In the genomic region with DNA sequence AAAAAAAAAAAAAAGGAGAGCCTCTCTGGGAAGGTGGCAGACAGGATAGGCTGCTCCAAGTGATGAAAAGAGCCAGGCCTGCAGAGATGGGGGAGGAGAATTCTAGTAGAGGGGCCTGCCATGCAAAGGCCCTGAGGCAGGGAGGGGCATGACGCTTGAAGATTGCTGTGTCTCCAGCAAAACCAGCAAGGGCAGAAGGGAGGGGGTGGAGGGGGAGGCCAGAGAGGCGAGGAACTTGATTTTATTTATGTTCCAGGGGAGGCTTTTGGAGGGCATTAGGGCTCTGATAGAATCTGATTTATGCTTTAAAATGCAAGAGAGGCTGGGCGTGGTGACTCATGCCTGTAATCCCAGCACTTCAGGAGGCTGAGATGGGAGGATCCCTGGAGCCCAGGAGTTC, we compare ENCODE assay signal across 30 cellular contexts.
"Had no signal": no experiment of that assay in that cellular context is flagged by ENCODE, and none has a peak within 500 bp of the region (broad histone marks: within the 10 kb centered on the region; RNA-seq: fewer than 3 reads in every experiment).

No MANE protein-coding gene starts in this region.

- H3K4me3 ChIP-seq: hepatocyte, left lung, lung, neural progenitor cell, transverse colon, uterus had no signal

- H3K79me2 ChIP-seq: hepatocyte had no signal

- FAIRE-seq: astrocyte had no signal

- H3K27me3 ChIP-seq: hepatocyte, left lung, neural progenitor cell, transverse colon, uterus had no signal

- H3K4me1 ChIP-seq: neural progenitor cell, uterus had no signal

- H3K36me3 ChIP-seq: left lung, neural progenitor cell, transverse colon, uterus had no signal

- H3K27me3 Mint-ChIP-seq: activated CD4-positive, alpha-beta T cell treated with anti-CD3 and anti-CD28 coated beads, Interleukin-2, amount 10 ng/mL, durations not matched to agents 24 days and 14 days; activated CD8-positive, alpha-beta memory T cell treated with anti-CD3 and anti-CD28 coated beads, Interleukin-2, amount 10 ng/mL, durations not matched to agents 7 days and 5 days; activated CD8-positive, alpha-beta T cell treated with anti-CD3 and anti-CD28 coated beads for 36 hours; activated naive CD8-positive, alpha-beta T cell treated with anti-CD3 and anti-CD28 coated beads, Interleukin-2, amount 50 U/mL, for 24 hours; naive thymus-derived CD8-positive, alpha-beta T cell; progenitor cell of endocrine pancreas had no signal

- H3K9me3 Mint-ChIP-seq: activated CD4-positive, alpha-beta T cell treated with anti-CD3 and anti-CD28 coated beads, Interleukin-2, amount 10 ng/mL, durations not matched to agents 24 days and 14 days; activated CD8-positive, alpha-beta T cell treated with anti-CD3 and anti-CD28 coated beads for 36 hours; activated naive CD4-positive, alpha-beta T cell treated with anti-CD3 and anti-CD28 coated beads, Interleukin-2, amount 10 ng/mL, durations not matched to agents 7 days and 5 days; activated naive CD8-positive, alpha-beta T cell treated with anti-CD3 and anti-CD28 coated beads, Interleukin-2, amount 50 U/mL, for 24 hours; immature natural killer cell; mesothelial cell of epicardium; naive thymus-derived CD8-positive, alpha-beta T cell; neural progenitor cell; stimulated activated naive B cell treated with anti-CD40 and anti-IgM and Interleukin-4, amounts not matched to agents 10 μg/mL and 1 μg/mL and 100 μg/mL, for 72 hours had no signal

- ATAC-seq: activated CD4-positive, CD25-positive, alpha-beta regulatory T cell treated with anti-CD3 and anti-CD28 coated beads, Interleukin-2, amount 50 U/mL, for 24 hours; activated CD8-positive, alpha-beta memory T cell treated with anti-CD3 and anti-CD28 coated beads, Interleukin-2, amount 10 ng/mL, durations not matched to agents 7 days and 5 days; activated CD8-positive, alpha-beta T cell treated with anti-CD3 and anti-CD28 coated beads for 36 hours; activated naive CD8-positive, alpha-beta T cell treated with anti-CD3 and anti-CD28 coated beads, Interleukin-2, amount 50 U/mL, for 24 hours; left lung; naive thymus-derived CD8-positive, alpha-beta T cell; stimulated activated naive B cell treated with anti-CD40 and anti-IgM and Interleukin-4, amounts not matched to agents 10 μg/mL and 1 μg/mL and 100 μg/mL, for 72 hours had no signal

- H3K4me1 Mint-ChIP-seq: activated naive CD8-positive, alpha-beta T cell treated with anti-CD3 and anti-CD28 coated beads, Interleukin-2, amount 50 U/mL, for 24 hours had no signal

- H2AFZ ChIP-seq: hepatocyte, neural progenitor cell had no signal

- H3K4me3 Mint-ChIP-seq: activated CD4-positive, alpha-beta T cell treated with anti-CD3 and anti-CD28 coated beads, Interleukin-2, amount 10 ng/mL, durations not matched to agents 24 days and 14 days; activated CD8-positive, alpha-beta memory T cell treated with anti-CD3 and anti-CD28 coated beads, Interleukin-2, amount 10 ng/mL, durations not matched to agents 7 days and 5 days; activated CD8-positive, alpha-beta T cell treated with anti-CD3 and anti-CD28 coated beads for 36 hours; activated naive CD4-positive, alpha-beta T cell treated with anti-CD3 and anti-CD28 coated beads, Interleukin-2, amount 10 ng/mL, durations not matched to agents 7 days and 5 days; activated naive CD8-positive, alpha-beta T cell treated with anti-CD3 and anti-CD28 coated beads, Interleukin-2, amount 50 U/mL, for 24 hours; immature natural killer cell; mesothelial cell of epicardium; naive thymus-derived CD8-positive, alpha-beta T cell; stimulated activated naive B cell treated with anti-CD40 and anti-IgM and Interleukin-4, amounts not matched to agents 10 μg/mL and 1 μg/mL and 100 μg/mL, for 72 hours had no signal

- DNase-seq: activated CD4-positive, alpha-beta T cell treated with anti-CD3 and anti-CD28 coated beads, Interleukin-2, amount 10 ng/mL, durations not matched to agents 24 days and 14 days; activated CD8-positive, alpha-beta memory T cell treated with anti-CD3 and anti-CD28 coated beads, Interleukin-2, amount 10 ng/mL, durations not matched to agents 7 days and 5 days; activated CD8-positive, alpha-beta T cell treated with anti-CD3 and anti-CD28 coated beads for 36 hours; activated effector memory CD4-positive, alpha-beta T cell treated with anti-CD3 and anti-CD28 coated beads, Interleukin-2, amount 50 U/mL, for 16 hours; activated naive CD4-positive, alpha-beta T cell treated with anti-CD3 and anti-CD28 coated beads, Interleukin-2, amount 10 ng/mL, durations not matched to agents 7 days and 5 days; activated naive CD8-positive, alpha-beta T cell treated with anti-CD3 and anti-CD28 coated beads, Interleukin-2, amount 50 U/mL, for 24 hours; activated T-cell treated with anti-CD3 and anti-CD28 coated beads for 4 hours; central memory CD4-positive, alpha-beta T cell; dermis blood vessel endothelial cell; effector CD8-positive, alpha-beta T cell; foreskin melanocyte; glutamatergic neuron; immature natural killer cell; kidney glomerular epithelial cell; left lung; naive thymus-derived CD8-positive, alpha-beta T cell; retina; stimulated activated CD4-positive, alpha-beta T cell treated with anti-CD3 and anti-CD28 coated beads, Interleukin-2, amount 100 ng/mL, for 48 hours; stimulated activated CD8-positive, alpha-beta memory T cell treated with anti-CD3 and anti-CD28 coated beads, Interleukin-4, amount 100 ng/mL, for 48 hours; stimulated activated naive B cell treated with anti-CD40 and anti-IgM and Interleukin-4, amounts not matched to agents 10 μg/mL and 1 μg/mL and 100 μg/mL, for 72 hours; transverse colon; uterus had no signal

- H3K36me3 Mint-ChIP-seq: activated CD8-positive, alpha-beta memory T cell treated with anti-CD3 and anti-CD28 coated beads, Interleukin-2, amount 10 ng/mL, durations not matched to agents 7 days and 5 days; activated naive CD4-positive, alpha-beta T cell treated with anti-CD3 and anti-CD28 coated beads, Interleukin-2, amount 10 ng/mL, durations not matched to agents 7 days and 5 days; immature natural killer cell; mesothelial cell of epicardium; neural progenitor cell; stimulated activated naive B cell treated with anti-CD40 and anti-IgM and Interleukin-4, amounts not matched to agents 10 μg/mL and 1 μg/mL and 100 μg/mL, for 72 hours had no signal

- H3K9ac ChIP-seq: neural progenitor cell had no signal

- H3K4me2 ChIP-seq: hepatocyte, neural progenitor cell had no signal

- H3K27ac Mint-ChIP-seq: activated CD4-positive, alpha-beta T cell treated with anti-CD3 and anti-CD28 coated beads, Interleukin-2, amount 10 ng/mL, durations not matched to agents 24 days and 14 days; activated CD8-positive, alpha-beta memory T cell treated with anti-CD3 and anti-CD28 coated beads, Interleukin-2, amount 10 ng/mL, durations not matched to agents 7 days and 5 days; activated CD8-positive, alpha-beta T cell treated with anti-CD3 and anti-CD28 coated beads for 36 hours; activated naive CD4-positive, alpha-beta T cell treated with anti-CD3 and anti-CD28 coated beads, Interleukin-2, amount 10 ng/mL, durations not matched to agents 7 days and 5 days; activated naive CD8-positive, alpha-beta T cell treated with anti-CD3 and anti-CD28 coated beads, Interleukin-2, amount 50 U/mL, for 24 hours; immature natural killer cell; mesothelial cell of epicardium; neural progenitor cell; progenitor cell of endocrine pancreas; stimulated activated naive B cell treated with anti-CD40 and anti-IgM and Interleukin-4, amounts not matched to agents 10 μg/mL and 1 μg/mL and 100 μg/mL, for 72 hours had no signal

- H3K9me3 ChIP-seq: left lung, transverse colon, uterus had no signal

- H3K27ac ChIP-seq: hepatocyte, left lung, neural progenitor cell, transverse colon, uterus, VCaP had no signal
